29 cellular contexts compared by ENCODE assay signal in the genomic region with DNA sequence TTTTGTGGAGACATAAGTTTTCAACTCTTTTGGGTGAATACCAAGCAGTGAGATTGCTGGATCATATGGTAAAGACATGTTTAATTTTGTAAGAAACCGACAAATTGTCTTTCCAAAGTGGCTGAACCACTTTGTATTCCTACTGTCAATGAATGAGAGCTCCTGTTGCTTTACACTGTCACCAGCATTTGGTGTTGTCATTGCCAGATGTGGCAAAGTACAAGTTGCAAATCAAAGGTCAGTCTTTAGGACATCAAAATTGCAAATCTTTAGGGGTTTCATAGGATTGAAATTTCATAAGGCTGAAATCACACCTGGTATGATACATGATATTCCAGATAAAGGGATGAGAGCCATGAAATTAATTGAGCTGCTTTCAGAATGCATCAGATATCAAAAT.
"Had no signal": no experiment of that assay in that cellular context is flagged by ENCODE, and none has a peak within 500 bp of the region (broad histone marks: within the 10 kb centered on the region; RNA-seq: fewer than 3 reads in every experiment).

No MANE protein-coding gene starts in this region.

- H3K4me1 Mint-ChIP-seq: stimulated activated effector memory CD8-positive, alpha-beta T cell treated with anti-CD3 and anti-CD28 coated beads, Interleukin-12 subunit alpha, Interleukin-12 subunit beta, amount 100 ng/mL, for 72 hours; stimulated activated memory B cell treated with anti-CD40 and anti-IgM and Interleukin-4, amounts not matched to agents 10 μg/mL and 1 μg/mL and 100 μg/mL, for 72 hours; stimulated activated naive B cell treated with anti-CD40 and anti-IgM and Interleukin-4, amounts not matched to agents 10 μg/mL and 1 μg/mL and 100 μg/mL, for 72 hours had no signal

- H3K27me3 ChIP-seq: stomach, suprapubic skin, testis, thyroid gland, tibial artery, tibial nerve, transverse colon, upper lobe of left lung, upper lobe of right lung, uterus, vagina had no signal

- H3K4me1 ChIP-seq: stomach, suprapubic skin, testis, thyroid gland, tibial artery, tibial nerve, transverse colon, upper lobe of left lung, upper lobe of right lung, uterus, vagina had no signal

- H3K27me3 Mint-ChIP-seq: stimulated activated memory B cell treated with anti-CD40 and anti-IgM and Interleukin-4, amounts not matched to agents 10 μg/mL and 1 μg/mL and 100 μg/mL, for 72 hours; stimulated activated naive B cell treated with anti-CD40 and anti-IgM and Interleukin-4, amounts not matched to agents 10 μg/mL and 1 μg/mL and 100 μg/mL, for 72 hours; stimulated activated naive CD8-positive, alpha-beta T cell treated with anti-CD3 and anti-CD28 coated beads, Interleukin-15, amount 100 ng/mL, for 72 hours; type B pancreatic cell had no signal

- H3K27ac ChIP-seq: stomach, suprapubic skin, testis, thoracic aorta, thyroid gland, tibial artery, tibial nerve, transverse colon, upper lobe of left lung, upper lobe of right lung, uterus, vagina had no signal

- H3K9me3 ChIP-seq: stomach, suprapubic skin, testis, thoracic aorta, thyroid gland, transverse colon, upper lobe of left lung, upper lobe of right lung, uterus, vagina had no signal

- H3K27ac Mint-ChIP-seq: stimulated activated effector memory CD8-positive, alpha-beta T cell treated with anti-CD3 and anti-CD28 coated beads, Interleukin-12 subunit alpha, Interleukin-12 subunit beta, amount 100 ng/mL, for 72 hours; stimulated activated memory B cell treated with anti-CD40 and anti-IgM and Interleukin-4, amounts not matched to agents 10 μg/mL and 1 μg/mL and 100 μg/mL, for 72 hours; stimulated activated naive B cell treated with anti-CD40 and anti-IgM and Interleukin-4, amounts not matched to agents 10 μg/mL and 1 μg/mL and 100 μg/mL, for 72 hours; stimulated activated naive CD8-positive, alpha-beta T cell treated with anti-CD3 and anti-CD28 coated beads, Interleukin-15, amount 100 ng/mL, for 72 hours; stimulated activated naive CD8-positive, alpha-beta T cell treated with anti-CD3 and anti-CD28 coated beads, Interleukin-15, Interleukin-2, amounts not matched to agents 100 ng/mL and 50 ng/mL, for 24 hours; type B pancreatic cell had no signal

- ATAC-seq: stimulated activated effector memory CD8-positive, alpha-beta T cell treated with anti-CD3 and anti-CD28 coated beads, Interleukin-12 subunit alpha, Interleukin-12 subunit beta, amount 100 ng/mL, for 72 hours; stimulated activated memory B cell treated with anti-CD40 and anti-IgM and Interleukin-4, amounts not matched to agents 10 μg/mL and 1 μg/mL and 100 μg/mL, for 72 hours; stimulated activated naive B cell treated with anti-CD40 and anti-IgM and Interleukin-4, amounts not matched to agents 10 μg/mL and 1 μg/mL and 100 μg/mL, for 72 hours; stimulated activated naive CD8-positive, alpha-beta T cell treated with anti-CD3 and anti-CD28 coated beads, Interleukin-15, amount 100 ng/mL, for 72 hours; stimulated activated naive CD8-positive, alpha-beta T cell treated with anti-CD3 and anti-CD28 coated beads, Interleukin-15, Interleukin-2, amounts not matched to agents 100 U/mL and 50 U/mL, for 24 hours; upper lobe of right lung had no signal

- H3K4me3 ChIP-seq: stomach, suprapubic skin, testis, thoracic aorta, thyroid gland, tibial artery, tibial nerve, transverse colon, upper lobe of left lung, upper lobe of right lung, uterus, vagina had no signal

- DNase-seq: stimulated activated CD4-positive, alpha-beta T cell treated with anti-CD3 and anti-CD28 coated beads, Interleukin-2, amount 100 ng/mL, for 48 hours; stimulated activated CD4-positive, alpha-beta T cell treated with anti-CD3 and anti-CD28 coated beads, Interleukin-4, amount 100 ng/mL, for 1 hour; stimulated activated CD4-positive, alpha-beta T cell treated with anti-CD3 and anti-CD28 coated beads, Interleukin-4, amount 100 ng/mL, for 24 hours; stimulated activated CD4-positive, alpha-beta T cell treated with anti-CD3 and anti-CD28 coated beads, Interleukin-4, amount 100 ng/mL, for 4 hours; stimulated activated CD8-positive, alpha-beta memory T cell treated with anti-CD3 and anti-CD28 coated beads, Interleukin-4, amount 100 ng/mL, for 48 hours; stimulated activated naive B cell treated with anti-CD40 and anti-IgM and Interleukin-4, amounts not matched to agents 10 μg/mL and 1 μg/mL and 100 μg/mL, for 72 hours; stimulated activated naive CD4-positive, alpha-beta T cell; stimulated activated naive CD4-positive, alpha-beta T cell treated with Interleukin-2 at 50 U/mL for 16 hours; stimulated activated naive CD8-positive, alpha-beta T cell treated with anti-CD3 and anti-CD28 coated beads, Interleukin-15, amount 100 ng/mL, for 72 hours; stimulated activated naive CD8-positive, alpha-beta T cell treated with anti-CD3 and anti-CD28 coated beads, Interleukin-15, Interleukin-2, amounts not matched to agents 100 U/mL and 50 U/mL, for 24 hours; stomach; substantia nigra; testis; thyroid gland; tibial artery; transverse colon; trophoblast cell; upper lobe of left lung; upper lobe of right lung; uterus had no signal

- FAIRE-seq: urothelium cell line had no signal

- H3K36me3 ChIP-seq: stomach, suprapubic skin, thoracic aorta, thyroid gland, tibial artery, tibial nerve, transverse colon, upper lobe of left lung, upper lobe of right lung, uterus, vagina had no signal

- H3K4me3 Mint-ChIP-seq: stimulated activated effector memory CD8-positive, alpha-beta T cell treated with anti-CD3 and anti-CD28 coated beads, Interleukin-12 subunit alpha, Interleukin-12 subunit beta, amount 100 ng/mL, for 72 hours; stimulated activated memory B cell treated with anti-CD40 and anti-IgM and Interleukin-4, amounts not matched to agents 10 μg/mL and 1 μg/mL and 100 μg/mL, for 72 hours; stimulated activated naive B cell treated with anti-CD40 and anti-IgM and Interleukin-4, amounts not matched to agents 10 μg/mL and 1 μg/mL and 100 μg/mL, for 72 hours; stimulated activated naive CD8-positive, alpha-beta T cell treated with anti-CD3 and anti-CD28 coated beads, Interleukin-15, amount 100 ng/mL, for 72 hours; stimulated activated naive CD8-positive, alpha-beta T cell treated with anti-CD3 and anti-CD28 coated beads, Interleukin-15, Interleukin-2, amounts not matched to agents 100 ng/mL and 50 ng/mL, for 24 hours; type B pancreatic cell had no signal

- H3K36me3 Mint-ChIP-seq: stimulated activated memory B cell treated with anti-CD40 and anti-IgM and Interleukin-4, amounts not matched to agents 10 μg/mL and 1 μg/mL and 100 μg/mL, for 72 hours; stimulated activated naive B cell treated with anti-CD40 and anti-IgM and Interleukin-4, amounts not matched to agents 10 μg/mL and 1 μg/mL and 100 μg/mL, for 72 hours; type B pancreatic cell had no signal

- H3K9me3 Mint-ChIP-seq: stimulated activated effector memory CD8-positive, alpha-beta T cell treated with anti-CD3 and anti-CD28 coated beads, Interleukin-12 subunit alpha, Interleukin-12 subunit beta, amount 100 ng/mL, for 72 hours; stimulated activated memory B cell treated with anti-CD40 and anti-IgM and Interleukin-4, amounts not matched to agents 10 μg/mL and 1 μg/mL and 100 μg/mL, for 72 hours; stimulated activated naive B cell treated with anti-CD40 and anti-IgM and Interleukin-4, amounts not matched to agents 10 μg/mL and 1 μg/mL and 100 μg/mL, for 72 hours; stimulated activated naive CD8-positive, alpha-beta T cell treated with anti-CD3 and anti-CD28 coated beads, Interleukin-15, amount 100 ng/mL, for 72 hours; stimulated activated naive CD8-positive, alpha-beta T cell treated with anti-CD3 and anti-CD28 coated beads, Interleukin-15, Interleukin-2, amounts not matched to agents 100 ng/mL and 50 ng/mL, for 24 hours had no signal
